In genomic region chr15:89383635-89384604, GRCh38 we compare ENCODE assay signal across 8 cellular contexts.
A peak's percentile ranks its signal among the peaks of the same experiment; 100 is the strongest.
DNase-seq lines count a peak whose midpoint lies in the region; ATAC-seq and TF ChIP-seq lines count a peak whose summit lies in the region.

No MANE protein-coding gene starts in this region.

- peak; percentile 78 for ATAC-seq in SK-N-SH treated with all-trans-retinoic acid at 6 μM for 48 hours

- DNase-seq in DMS153 (lab: John Stamatoyannopoulos, UW), result peak; percentile 63
- peak; percentile 29 for DNase-seq in NCI-H1694 treated with DMSO at 0.1 percent for 48 hours (lab: John Stamatoyannopoulos, UW)
- DNase-seq in kidney tubule cell (ENCODE audit: low spot score), result peak; percentile 64
- DNase-seq in DMS114 treated with DMSO at 0.1 percent for 48 hours (lab: John Stamatoyannopoulos, UW; ENCODE audit: unreplicated experiment), result no peak
- no peak for DNase-seq in T-helper 2 cell
- DNase-seq in stimulated activated naive CD4-positive, alpha-beta T cell treated with Interleukin-2 at 50 U/mL for 16 hours (lab: John Stamatoyannopoulos, UW), result no peak
- no peak for DNase-seq in SIG-M5 treated with dmso at 0.1 percent for 504 hours (lab: John Stamatoyannopoulos, UW; ENCODE audit: unreplicated experiment)

TF ChIP-seq in SK-N-SH treated with all-trans-retinoic acid at 6 μM for 48 hours, 23 proteins besides CTCF, POLR2A, EP300 and RAD21:
- TF ChIP-seq ESRRG (CRISPR knock-in tag; IDR thresholded peaks at IDR 0.05) (no peak), ZFP30 (CRISPR knock-in tag; IDR thresholded peaks at IDR 0.05) (no peak), ARNTL (CRISPR knock-in tag; IDR thresholded peaks at IDR 0.05; ENCODE audit: borderline replicate concordance, low read depth) (no peak), ISL1 (CRISPR knock-in tag; IDR thresholded peaks at IDR 0.05) (no peak), ZFP3 (CRISPR knock-in tag; IDR thresholded peaks at IDR 0.05) (no peak), RARB (CRISPR knock-in tag; IDR thresholded peaks at IDR 0.05) (no peak), PPARA (CRISPR knock-in tag; IDR thresholded peaks at IDR 0.05; ENCODE audit: borderline replicate concordance) (no peak), TCF4 (CRISPR knock-in tag; IDR thresholded peaks at IDR 0.05; ENCODE audit: borderline replicate concordance) (no peak), PATZ1 (CRISPR knock-in tag; IDR thresholded peaks at IDR 0.05; ENCODE audit: borderline replicate concordance) (no peak), ZNF565 (CRISPR knock-in tag; conservative IDR thresholded peaks at IDR 0.05; ENCODE audit: low read depth) (no peak), TSHZ2 (CRISPR knock-in tag; IDR thresholded peaks at IDR 0.05) (no peak), ZNF70 (CRISPR knock-in tag; IDR thresholded peaks at IDR 0.05) (no peak), CSDC2 (CRISPR knock-in tag; IDR thresholded peaks at IDR 0.05) (no peak), ZNF8 (CRISPR knock-in tag; IDR thresholded peaks at IDR 0.05) (no peak), SNAI2 (CRISPR knock-in tag; IDR thresholded peaks at IDR 0.05) (no peak), GLIS3 (CRISPR knock-in tag; IDR thresholded peaks at IDR 0.05) (no peak), ZC3H10 (CRISPR knock-in tag; IDR thresholded peaks at IDR 0.05) (no peak)
- TF ChIP-seq, protein P1, sequence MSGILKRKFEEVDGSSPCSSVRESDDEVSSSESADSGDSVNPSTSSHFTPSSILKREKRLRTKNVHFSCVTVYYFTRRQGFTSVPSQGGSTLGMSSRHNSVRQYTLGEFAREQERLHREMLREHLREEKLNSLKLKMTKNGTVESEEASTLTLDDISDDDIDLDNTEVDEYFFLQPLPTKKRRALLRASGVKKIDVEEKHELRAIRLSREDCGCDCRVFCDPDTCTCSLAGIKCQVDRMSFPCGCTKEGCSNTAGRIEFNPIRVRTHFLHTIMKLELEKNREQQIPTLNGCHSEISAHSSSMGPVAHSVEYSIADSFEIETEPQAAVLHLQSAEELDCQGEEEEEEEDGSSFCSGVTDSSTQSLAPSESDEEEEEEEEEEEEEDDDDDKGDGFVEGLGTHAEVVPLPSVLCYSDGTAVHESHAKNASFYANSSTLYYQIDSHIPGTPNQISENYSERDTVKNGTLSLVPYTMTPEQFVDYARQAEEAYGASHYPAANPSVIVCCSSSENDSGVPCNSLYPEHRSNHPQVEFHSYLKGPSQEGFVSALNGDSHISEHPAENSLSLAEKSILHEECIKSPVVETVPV (CRISPR knock-in tag; IDR thresholded peaks at IDR 0.05), result no peak
- TF ChIP-seq, protein P2, sequence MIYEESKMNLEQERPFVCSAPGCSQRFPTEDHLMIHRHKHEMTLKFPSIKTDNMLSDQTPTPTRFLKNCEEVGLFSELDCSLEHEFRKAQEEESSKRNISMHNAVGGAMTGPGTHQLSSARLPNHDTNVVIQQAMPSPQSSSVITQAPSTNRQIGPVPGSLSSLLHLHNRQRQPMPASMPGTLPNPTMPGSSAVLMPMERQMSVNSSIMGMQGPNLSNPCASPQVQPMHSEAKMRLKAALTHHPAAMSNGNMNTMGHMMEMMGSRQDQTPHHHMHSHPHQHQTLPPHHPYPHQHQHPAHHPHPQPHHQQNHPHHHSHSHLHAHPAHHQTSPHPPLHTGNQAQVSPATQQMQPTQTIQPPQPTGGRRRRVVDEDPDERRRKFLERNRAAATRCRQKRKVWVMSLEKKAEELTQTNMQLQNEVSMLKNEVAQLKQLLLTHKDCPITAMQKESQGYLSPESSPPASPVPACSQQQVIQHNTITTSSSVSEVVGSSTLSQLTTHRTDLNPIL (CRISPR knock-in tag; IDR thresholded peaks at IDR 0.05; ENCODE audit: low read depth), result no peak
TF ChIP-seq in SK-N-SH treated with all-trans-retinoic acid at 6 μM for 48 hours: peak in this region for 0.

Comparison
In these comparisons a context has a peak if more than half of its experiments do, and no peak if none do; other contexts are left out.
1. DNase-seq: peak in DMS153 (single experiment), NCI-H1694 treated with DMSO at 0.1 percent for 48 hours (single experiment) and kidney tubule cell (single experiment); none in DMS114 treated with DMSO at 0.1 percent for 48 hours (single experiment), T-helper 2 cell (0 of 5), stimulated activated naive CD4-positive, alpha-beta T cell treated with Interleukin-2 at 50 U/mL for 16 hours (single experiment) and SIG-M5 treated with dmso at 0.1 percent for 504 hours (single experiment).